ENCODE assay signal across 8 cellular contexts in the genomic region with DNA sequence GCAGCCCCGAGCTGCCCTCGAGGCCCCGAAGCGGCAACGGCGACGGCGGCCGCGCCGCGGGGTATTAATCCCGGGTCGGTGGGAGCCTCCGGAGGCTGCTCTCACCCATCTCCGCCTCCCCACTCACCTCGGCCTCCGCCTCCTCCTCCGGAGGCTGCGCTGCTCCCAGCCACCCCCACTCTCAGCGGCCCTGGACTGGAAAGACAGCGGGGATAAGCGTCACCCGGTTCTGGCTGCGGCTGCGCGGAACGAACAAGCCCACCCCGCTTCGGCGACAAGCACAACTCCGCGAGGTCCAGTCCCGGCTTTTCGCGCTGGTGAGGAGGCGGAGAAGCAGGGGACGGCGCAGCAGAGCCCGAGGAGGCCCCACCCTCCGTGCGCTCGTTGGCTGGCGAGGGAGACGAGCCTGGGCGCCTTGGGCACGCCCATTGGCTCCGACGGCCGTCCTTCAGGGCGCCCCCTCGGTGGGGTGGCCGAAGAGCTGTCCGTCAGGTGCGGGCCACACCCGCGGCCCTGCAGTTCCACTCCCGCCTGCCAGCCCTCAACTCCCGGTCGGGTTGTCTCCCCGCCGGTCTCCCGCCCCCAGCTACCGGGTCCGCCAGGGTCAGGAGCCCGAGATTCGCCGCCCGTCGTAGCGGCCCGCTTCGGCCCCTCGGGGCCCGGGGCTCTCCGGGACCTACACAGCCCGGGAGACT. TPM values are rescaled to one million over a fixed set of nuclear protein-coding genes. Genes with fewer than 3 reads are reported as not detected.
A peak's percentile ranks its signal among the peaks of the same experiment; 100 is the strongest.
DNase-seq lines count a peak whose midpoint lies in the region; ATAC-seq and TF ChIP-seq lines count a peak whose summit lies in the region.

A gene (minus strand): TSS at position 327 of the 695 bp plus-strand sequence. CDS start 11,469 bp downstream, outside the sequence.

- H3K36me3 ChIP-seq in ascending aorta (no peaks in the 10 kb centered on the region), vagina (no peaks in the 10 kb centered on the region)

- no peaks in the 10 kb centered on the region for H3K9me3 ChIP-seq in ascending aorta
- H3K9me3 ChIP-seq in right cardiac atrium (ENCODE audit: control insufficient read depth, low read length): no peaks in the 10 kb centered on the region
- H3K9me3 ChIP-seq in vagina: no peaks in the 10 kb centered on the region

- H3K4me3 ChIP-seq in ascending aorta: peak within 1 kb of the TSS; percentile 78 to 79
- H3K4me3 ChIP-seq in right cardiac atrium (ENCODE audit: low read length): peak within 1 kb of the TSS; percentile 93
- H3K4me3 ChIP-seq in vagina: peak within 1 kb of the TSS; percentile 57 to 87

- TF ChIP-seq POLR2A in vagina (IDR thresholded peaks at IDR 0.05): peak in 1 of 2 donors; percentile 92

- WGBS in right cardiac atrium: under 1% methylated on average over 77 of the region's 77 CpGs

- DNase-seq in NCI-H187 treated with DMSO at 0.1 percent for 48 hours (lab: John Stamatoyannopoulos, UW): peak; percentile 66
- peak; percentile 96 to 99 for DNase-seq in ascending aorta (ENCODE audit: low spot score in 2 of 2)
- peak; percentile 99 to 100 (median 100) for DNase-seq in right cardiac atrium
- DNase-seq in putamen (ENCODE audit: low spot score): peak; percentile 99
- DNase-seq in vagina (ENCODE audit: extremely low spot score in 2 of 2): peak; percentile 98 to 99

- intact Hi-C loops in T-helper 2 cell treated with Interferon-gamma antibody and Interleukin-4, amounts not matched to agents 100 ng/mL and 5 ng/mL, for 36 hours (cut with micrococcal nuclease): loop anchor here (1.0 to 10.0 kb wide), 7 partner anchors 81 to 909 kb away; a partner anchor contains a TSS
- intact Hi-C loops in ascending aorta (cut with DNase I) (loop anchor here (1.0 to 10.0 kb wide), 7 partner anchors 17 to 841 kb away; a partner anchor contains a TSS), right cardiac atrium (cut with DNase I) (loop anchor here in 1 of 4 donors (5.0 kb wide), 1 partner anchor 94 kb away; a partner anchor contains a TSS), vagina (cut with DNase I) (loop anchor here (2.0 to 5.0 kb wide), 4 partner anchors 81 to 704 kb away; a partner anchor contains a TSS)

- H3K27me3 ChIP-seq in ascending aorta (no peaks in the 10 kb centered on the region), right cardiac atrium (ENCODE audit: control insufficient read depth, insufficient read depth) (no peaks in the 10 kb centered on the region), vagina (no peaks in the 10 kb centered on the region)

- peak within 1 kb of the TSS; percentile 97 to 99 for H3K27ac ChIP-seq in ascending aorta
- peak within 1 kb of the TSS; percentile 97 for H3K27ac ChIP-seq in right cardiac atrium (ENCODE audit: low read length)
- peak within 1 kb of the TSS; percentile 98 for H3K27ac ChIP-seq in vagina

- peak; percentile 87 for ATAC-seq in GM18498 (IDR thresholded peaks at IDR 0.05; ENCODE audit: unreplicated experiment)
- peak; percentile 74 for ATAC-seq in HG02938 (IDR thresholded peaks at IDR 0.05; ENCODE audit: unreplicated experiment)
- ATAC-seq in right cardiac atrium: peak; percentile 98

- H3K4me1 ChIP-seq in ascending aorta (peaks cover 4 to 26% of the 10 kb centered on the region in 2 donors), right cardiac atrium (ENCODE audit: control insufficient read depth, insufficient read depth, low read length) (peaks cover 2% of the 10 kb centered on the region), vagina (peaks cover 35% of the 10 kb centered on the region)

- TF ChIP-seq CTCF in ascending aorta (IDR thresholded peaks at IDR 0.05) (peak in 1 of 3 experiments; percentile 5), vagina (IDR thresholded peaks at IDR 0.05) (peak in 1 of 3 experiments; percentile 18)

RNA-seq across cellular contexts. Expression of the gene that starts here (rescaled TPM):
- 13.6 and 15.0 TPM in 2 replicates for total RNA-seq in T-helper 2 cell treated with Interferon-gamma antibody and Interleukin-4, amounts not matched to agents 100 ng/mL and 5 ng/mL, for 36 hours
- total RNA-seq in ascending aorta: 14.2 TPM
- total RNA-seq in right cardiac atrium: 10 to 100 TPM in 1 of 4 donors, 1 to 10 TPM in 3; 7.7 to 12.7 (median 8.5) TPM
- polyA plus RNA-seq in right cardiac atrium: 6.7 TPM
- 20.9 TPM for total RNA-seq in vagina

Comparison
In these comparisons a context has a peak if more than half of its experiments do, and no peak if none do; other contexts are left out.
1. Peak in every context shown above with its lines: DNase-seq, ATAC-seq, H3K4me3 ChIP-seq and H3K27ac ChIP-seq.